ENCODE assay signal across 8 cellular contexts in the genomic region with DNA sequence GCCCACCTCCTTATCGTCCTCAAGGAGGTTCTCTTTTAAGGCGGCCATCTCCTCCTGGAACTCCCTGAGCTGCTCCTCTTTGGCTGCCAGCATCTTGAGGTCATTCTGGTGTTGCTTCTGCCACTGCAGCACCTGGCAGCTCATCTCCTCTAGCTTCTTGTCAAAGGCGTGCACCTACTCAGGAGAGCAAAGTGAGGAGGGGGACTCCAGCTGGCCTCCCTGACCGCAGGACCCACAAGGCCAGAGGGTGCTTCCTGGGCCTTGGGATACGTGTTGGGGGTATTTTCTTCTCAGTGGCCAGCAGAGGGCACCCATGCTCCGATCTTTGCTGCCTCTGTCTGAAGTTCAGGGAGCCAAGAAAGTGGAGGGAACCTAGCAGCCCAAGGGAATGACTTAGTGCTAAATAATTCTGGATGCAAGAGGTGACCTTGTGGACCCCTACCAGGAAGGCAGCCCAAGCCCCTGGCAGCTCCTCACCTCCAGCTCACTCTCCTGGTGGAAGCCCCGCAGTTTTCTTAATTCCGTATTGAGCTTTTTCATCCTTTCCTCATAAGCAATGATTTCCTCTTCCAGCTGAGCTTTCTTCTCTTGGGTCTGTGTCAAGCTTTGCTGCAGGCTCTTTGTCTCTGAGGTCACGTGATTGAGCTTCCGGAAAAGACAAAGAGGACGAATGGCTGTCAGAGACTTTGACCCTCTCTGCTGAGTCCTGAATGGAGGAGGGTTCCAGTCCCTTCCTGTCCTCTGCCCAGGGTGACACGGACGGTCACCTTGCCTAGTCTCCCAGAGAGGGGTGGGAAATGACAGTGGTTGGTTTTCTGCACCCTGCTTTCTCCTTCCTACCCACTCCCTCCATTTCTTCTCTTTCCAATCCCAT. TPM values are rescaled to one million over a fixed set of nuclear protein-coding genes. Genes with fewer than 3 reads are reported as not detected.
DNase-seq lines count a peak whose midpoint lies in the region; ATAC-seq, FAIRE-seq and TF ChIP-seq lines count a peak whose summit lies in the region.

No MANE protein-coding gene starts in this region.

- BruUV-seq in HepG2 (replicated peaks; lab: Mats Ljungman, UMichigan) = no TSS peak

- peak; percentile 90 for TF ChIP-seq CTCF in DND-41 (IDR thresholded peaks at IDR 0.05; ENCODE audit: borderline replicate concordance, extremely low read depth, low read length, poor library complexity, severe bottlenecking)
- peak; percentile 63 for TF ChIP-seq CTCF in colonic mucosa (IDR thresholded peaks at IDR 0.05)
- peak; percentile 95 for TF ChIP-seq CTCF in HepG2 (CRISPR knock-in tag; IDR thresholded peaks at IDR 0.05)

- TF ChIP-seq EP300 in HepG2 (IDR thresholded peaks at IDR 0.05; ENCODE audit: low read depth in 2 of 2, low read length in 2 of 2) (peak in 1 of 2 experiments; percentile 17; a peak in 1 of 4 replicates), HepG2 (CRISPR knock-in tag; IDR thresholded peaks at IDR 0.05; ENCODE audit: borderline replicate concordance) (no peak)

- H3K27me3 Mint-ChIP-seq in activated CD4-positive, alpha-beta T cell treated with anti-CD3 and anti-CD28 coated beads for 36 hours = no peaks in the 10 kb centered on the region

- H3K4me2 ChIP-seq in DND-41 (ENCODE audit: insufficient read depth, low read length) (no peak overlapping the region), HepG2 (ENCODE audit: low read depth, low read length) (peak overlapping the region; percentile 32)

- H3K36me3 ChIP-seq in DND-41 (ENCODE audit: insufficient read depth, low read length) = no peaks in the 10 kb centered on the region; the same call in 1 of the 2 replicates
- no peaks in the 10 kb centered on the region for H3K36me3 ChIP-seq in colonic mucosa
- H3K36me3 ChIP-seq in HepG2 (replicated peaks in 1 of 2; ENCODE audit: control insufficient read depth in 1 of 2, insufficient read depth in 2 of 2, low read length in 2 of 2) = no peaks in the 10 kb centered on the region; a peak in 2 of 5 replicates

- in situ Hi-C loops in HepG2 (cut with HindIII; ENCODE audit: extremely low pct_ligation_motif_present, low pct_unique_long_range_greater_than_20kb) = loop anchor here (5.0 kb wide), 1 partner anchor 342 kb away; no protein-coding TSS in a partner anchor

- H2AFZ ChIP-seq in DND-41 (ENCODE audit: low read depth, low read length) = peak overlapping the region; percentile 70; the same call in 1 of the 2 replicates
- H2AFZ ChIP-seq in HepG2 (ENCODE audit: low read length) = no peak overlapping the region

- no peaks in the 10 kb centered on the region for H3K4me1 ChIP-seq in DND-41 (ENCODE audit: insufficient read depth, low read length)
- H3K4me1 ChIP-seq in colonic mucosa = no peaks in the 10 kb centered on the region
- H3K4me1 ChIP-seq in HepG2 (ENCODE audit: insufficient read depth, low read length) = peaks cover 26% of the 10 kb centered on the region

- H3K4me3 ChIP-seq in DND-41 (ENCODE audit: low read depth in 1 of 2, low read length in 2 of 2) = no peak overlapping the region
- H3K4me3 ChIP-seq in colonic mucosa = no peak overlapping the region
- 0 out of 6 replicates have a peak overlapping the region, but pooled peaks of 1 of the 3 experiments have one; percentile 6 for H3K4me3 ChIP-seq in HepG2 (replicated peaks in 1 of 3; ENCODE audit: insufficient read depth in 1 of 3, low read depth in 2 of 3, low read length in 3 of 3)

- intact Hi-C loops in activated CD4-positive, alpha-beta T cell treated with anti-CD3 and anti-CD28 coated beads for 36 hours (cut with DNase I, micrococcal nuclease) = loop anchor here (1.0 to 10.0 kb wide), 5 partner anchors 120 to 1830 kb away; no protein-coding TSS in a partner anchor
- intact Hi-C loops in colonic mucosa (cut with DNase I) (loop anchor here (5.0 to 10.0 kb wide), 3 partner anchors 120 to 342 kb away; no protein-coding TSS in a partner anchor), HepG2 (cut with micrococcal nuclease; ENCODE audit: unreplicated experiment) (loop anchor here (1.0 kb wide), 3 partner anchors 25 to 342 kb away; no protein-coding TSS in a partner anchor)

- TF ChIP-seq RAD21 in HepG2 (CRISPR knock-in tag; IDR thresholded peaks at IDR 0.05) = peak; percentile 81

- H3K27me3 ChIP-seq in DND-41 (ENCODE audit: insufficient read depth, low read length, poor library complexity) (no peaks in the 10 kb centered on the region), colonic mucosa (no peaks in the 10 kb centered on the region), HepG2 (ENCODE audit: control insufficient read depth in 1 of 2, insufficient read depth in 2 of 2, low read length in 2 of 2) (no peaks in the 10 kb centered on the region)

- no peaks in the 10 kb centered on the region for H3K36me3 Mint-ChIP-seq in activated CD4-positive, alpha-beta T cell treated with anti-CD3 and anti-CD28 coated beads for 36 hours (ENCODE audit: low read depth)

- POLR2A ChIA-PET in activated CD4-positive, alpha-beta T cell treated with anti-CD3 and anti-CD28 coated beads for 36 hours (lab: Charles Lee) = no interaction called here
- POLR2A ChIA-PET in HepG2 (lab: Yijun Ruan, JAX) = no interaction called here

- WGBS in HepG2 (ENCODE audit: low lambda C conversion rate) = 38% methylated on average over 13 of the region's 13 CpGs

- H3K9ac ChIP-seq in DND-41 (ENCODE audit: low read depth, low read length) = no peak overlapping the region
- no peak overlapping the region for H3K9ac ChIP-seq in colonic mucosa (ENCODE audit: low read depth in 2 of 2, low read length in 2 of 2)
- H3K9ac ChIP-seq in HepG2 (ENCODE audit: insufficient read depth, low read depth, low read length) = peak overlapping the region; percentile 4; the same call in 1 of the 2 replicates

- H3K9me3 Mint-ChIP-seq in activated CD4-positive, alpha-beta T cell treated with anti-CD3 and anti-CD28 coated beads for 36 hours (ENCODE audit: low read depth) = no peaks in the 10 kb centered on the region

- H4K20me1 ChIP-seq in DND-41 (ENCODE audit: insufficient read depth, low read length) = no peaks in the 10 kb centered on the region
- no peaks in the 10 kb centered on the region for H4K20me1 ChIP-seq in HepG2 (ENCODE audit: insufficient read depth, low read length)

- DNase-seq in DND-41 = peak; percentile 73
- DNase-seq in NCI-H345 treated with DMSO at 0.1 percent for 48 hours (lab: John Stamatoyannopoulos, UW; ENCODE audit: unreplicated experiment) = peak; percentile 49
- peak; percentile 82 for DNase-seq in activated CD4-positive, alpha-beta T cell treated with anti-CD3 and anti-CD28 coated beads for 36 hours
- peak; percentile 76 for DNase-seq in colonic mucosa
- peak; percentile 67 for DNase-seq in HepG2 (ENCODE audit: low spot score)
- peak; percentile 45 to 53 for DNase-seq in stimulated activated CD4-positive, alpha-beta T cell treated with anti-CD3 and anti-CD28 coated beads, Interleukin-4, amount 100 ng/mL, for 48 hours (ENCODE audit: low read depth in 2 of 2)

- ATAC-seq in DND-41 (ENCODE audit: insufficient read depth, low read depth) (peak; percentile 91), HG02763 (IDR thresholded peaks at IDR 0.05; ENCODE audit: unreplicated experiment) (peak; percentile 61), HepG2 (peak; percentile 90), HG03095 (IDR thresholded peaks at IDR 0.05; ENCODE audit: unreplicated experiment) (no peak)
- ATAC-seq in activated CD4-positive, alpha-beta T cell treated with anti-CD3 and anti-CD28 coated beads for 36 hours = peak; percentile 77

- H3K4me3 Mint-ChIP-seq in activated CD4-positive, alpha-beta T cell treated with anti-CD3 and anti-CD28 coated beads for 36 hours = no peak overlapping the region

- no peak overlapping the region for H3K27ac Mint-ChIP-seq in activated CD4-positive, alpha-beta T cell treated with anti-CD3 and anti-CD28 coated beads for 36 hours

- no peaks in the 10 kb centered on the region for H3K9me3 ChIP-seq in DND-41 (ENCODE audit: insufficient read depth, low read length, severe bottlenecking)
- H3K9me3 ChIP-seq in colonic mucosa = no peaks in the 10 kb centered on the region
- H3K9me3 ChIP-seq in HepG2 (ENCODE audit: low read length) = no peaks in the 10 kb centered on the region

- no peak overlapping the region for H3K27ac ChIP-seq in DND-41 (ENCODE audit: low read length)
- no peak overlapping the region for H3K27ac ChIP-seq in colonic mucosa
- peak overlapping the region; percentile 53 for H3K27ac ChIP-seq in HepG2 (ENCODE audit: extremely low read length, insufficient read depth, low read length)

- FAIRE-seq in HepG2 (lab: Jason Lieb, UNC) = peak; percentile 88

- H3K79me2 ChIP-seq in DND-41 (ENCODE audit: insufficient read depth, low read length) (no peaks in the 10 kb centered on the region), HepG2 (ENCODE audit: insufficient read depth, low read length) (no peaks in the 10 kb centered on the region)

- CTCF ChIA-PET in activated CD4-positive, alpha-beta T cell treated with anti-CD3 and anti-CD28 coated beads for 36 hours (lab: Charles Lee) = interaction anchor here (0.6 to 1.8 kb wide), 22 partner anchors 8 to 1044 kb away, joined by 3 to 11 read pairs (median 3); a partner anchor contains a TSS
- CTCF ChIA-PET in HepG2 (lab: Yijun Ruan, JAX; ENCODE audit: low intra/inter-chr PET ratio, low total read pairs) = interaction anchor here (2.3 kb wide), 1 partner anchor 25 kb away, joined by 27 read pairs; no protein-coding TSS in a partner anchor

- H3K4me1 Mint-ChIP-seq in activated CD4-positive, alpha-beta T cell treated with anti-CD3 and anti-CD28 coated beads for 36 hours = peaks cover 3% of the 10 kb centered on the region

- TF ChIP-seq POLR2A in HepG2 (IDR thresholded peaks at IDR 0.05; ENCODE audit: insufficient read depth in 1 of 2, low read depth in 2 of 2, low read length in 2 of 2) = no peak

RNA-seq across cellular contexts. Expression of a gene that starts 31.4 kb away (rescaled TPM):
- total RNA-seq in activated CD4-positive, alpha-beta T cell treated with anti-CD3 and anti-CD28 coated beads for 36 hours = 10 to 100 TPM; 55.9 to 79.0 TPM
- total RNA-seq in colonic mucosa (10 to 100 TPM; 41.7 to 79.3 TPM), HepG2 (2016; rRNA removed; fragmentation: Illumina TruSeq; extraction: Trizol) (58.9 and 85.9 TPM in 2 replicates)
- total RNA-seq in HepG2 (2016; cell fraction: cytosol; rRNA removed; fragmentation: Illumina TruSeq; extraction: Trizol; ENCODE audit: low read depth) = 14.5 and 15.5 TPM in 2 replicates
- 48.6 and 86.7 TPM in 2 replicates for total RNA-seq in HepG2 (2016; cell fraction: insoluble cytoplasmic fraction; rRNA removed; fragmentation: Illumina TruSeq; extraction: Trizol)
- total RNA-seq in HepG2 (2016; cell fraction: membrane; rRNA removed; fragmentation: Illumina TruSeq; extraction: Trizol) = 21.7 and 23.0 TPM in 2 replicates
- total RNA-seq in HepG2 (2016; cell fraction: nucleus; rRNA removed; fragmentation: Illumina TruSeq; extraction: Trizol) = 82.9 and 85.2 TPM in 2 replicates
- 54.4 and 57.8 TPM in 2 replicates for polyA plus RNA-seq in HepG2 (2011; rRNA removed)
- polyA plus RNA-seq in HepG2 (2011; cell fraction: cytosol; rRNA removed) = 33.6 and 46.3 TPM in 2 replicates
- 245 and 273 TPM in 2 replicates for polyA plus RNA-seq in HepG2 (2011; cell fraction: nucleus; rRNA removed)
- polyA plus RNA-seq in HepG2 (2012) = 54.2 and 64.4 TPM in 2 replicates
- 4.0 and 4.3 TPM in 2 replicates for polyA plus RNA-seq in HepG2 (2016; cell fraction: cytosol; fragmentation: Illumina TruSeq; extraction: Trizol; ENCODE audit: low read depth)
- 40.9 and 48.3 TPM in 2 replicates for polyA plus RNA-seq in HepG2 (2016; cell fraction: insoluble cytoplasmic fraction; fragmentation: Illumina TruSeq; extraction: Trizol; ENCODE audit: low read depth)
- 7.3 and 10.2 TPM in 2 replicates for polyA plus RNA-seq in HepG2 (2016; cell fraction: membrane; fragmentation: Illumina TruSeq; extraction: Trizol; ENCODE audit: low read depth)
- 193 and 204 TPM in 2 replicates for polyA plus RNA-seq in HepG2 (2016; cell fraction: nucleus; fragmentation: Illumina TruSeq; extraction: Trizol; ENCODE audit: insufficient read depth, low read depth)
- polyA minus RNA-seq in HepG2 (2011; rRNA and poly(A)+ RNA removed; ENCODE audit: low replicate concordance) = 86.4 and 115 TPM in 2 replicates
- 47.6 and 64.3 TPM in 2 replicates for polyA minus RNA-seq in HepG2 (2011; cell fraction: cytosol; rRNA and poly(A)+ RNA removed)
- 89.3 and 93.6 TPM in 2 replicates for polyA minus RNA-seq in HepG2 (2011; cell fraction: nucleus; rRNA and poly(A)+ RNA removed)

RNA-seq across cellular contexts. Expression of a gene that starts 31.6 kb away (rescaled TPM):
- 10 to 100 TPM; 17.6 to 24.6 TPM for total RNA-seq in activated CD4-positive, alpha-beta T cell treated with anti-CD3 and anti-CD28 coated beads for 36 hours
- 10 to 100 TPM; 10.1 to 13.7 TPM for total RNA-seq in colonic mucosa
- total RNA-seq in HepG2 (2016; rRNA removed; fragmentation: Illumina TruSeq; extraction: Trizol) = 18.3 and 24.4 TPM in 2 replicates
- total RNA-seq in HepG2 (2016; cell fraction: cytosol; rRNA removed; fragmentation: Illumina TruSeq; extraction: Trizol; ENCODE audit: low read depth) = 9.5 and 11.8 TPM in 2 replicates
- total RNA-seq in HepG2 (2016; cell fraction: insoluble cytoplasmic fraction; rRNA removed; fragmentation: Illumina TruSeq; extraction: Trizol) = 18.8 and 30.9 TPM in 2 replicates
- 8.7 and 9.5 TPM in 2 replicates for total RNA-seq in HepG2 (2016; cell fraction: membrane; rRNA removed; fragmentation: Illumina TruSeq; extraction: Trizol)
- 9.0 and 14.7 TPM in 2 replicates for total RNA-seq in HepG2 (2016; cell fraction: nucleus; rRNA removed; fragmentation: Illumina TruSeq; extraction: Trizol)
- polyA plus RNA-seq in HepG2 (2011; rRNA removed) = 14.5 and 17.4 TPM in 2 replicates
- 11.2 and 14.4 TPM in 2 replicates for polyA plus RNA-seq in HepG2 (2011; cell fraction: cytosol; rRNA removed)
- 7.1 and 10.1 TPM in 2 replicates for polyA plus RNA-seq in HepG2 (2011; cell fraction: nucleus; rRNA removed)
- 11.4 and 16.0 TPM in 2 replicates for polyA plus RNA-seq in HepG2 (2012)
- 3.8 and 4.9 TPM in 2 replicates for polyA plus RNA-seq in HepG2 (2016; cell fraction: cytosol; fragmentation: Illumina TruSeq; extraction: Trizol; ENCODE audit: low read depth)
- polyA plus RNA-seq in HepG2 (2016; cell fraction: insoluble cytoplasmic fraction; fragmentation: Illumina TruSeq; extraction: Trizol; ENCODE audit: low read depth) = 23.9 and 29.5 TPM in 2 replicates
- polyA plus RNA-seq in HepG2 (2016; cell fraction: membrane; fragmentation: Illumina TruSeq; extraction: Trizol; ENCODE audit: low read depth) = 7.5 TPM in 2 replicates
- polyA plus RNA-seq in HepG2 (2016; cell fraction: nucleus; fragmentation: Illumina TruSeq; extraction: Trizol; ENCODE audit: insufficient read depth, low read depth) = 18.3 and 20.5 TPM in 2 replicates
- 4.6 and 8.0 TPM in 2 replicates for polyA minus RNA-seq in HepG2 (2011; rRNA and poly(A)+ RNA removed; ENCODE audit: low replicate concordance)
- polyA minus RNA-seq in HepG2 (2011; cell fraction: cytosol; rRNA and poly(A)+ RNA removed) = 5.5 and 5.8 TPM in 2 replicates
- 8.6 and 11.6 TPM in 2 replicates for polyA minus RNA-seq in HepG2 (2011; cell fraction: nucleus; rRNA and poly(A)+ RNA removed)

RNA-seq across cellular contexts. Expression of a gene that starts 47.0 kb away (rescaled TPM):
- total RNA-seq in activated CD4-positive, alpha-beta T cell treated with anti-CD3 and anti-CD28 coated beads for 36 hours = under 1 TPM; 0.64 to 0.88 TPM
- 1 to 10 TPM; 3.7 to 4.9 TPM for total RNA-seq in colonic mucosa
- 2.4 and 3.8 TPM in 2 replicates for total RNA-seq in HepG2 (2016; rRNA removed; fragmentation: Illumina TruSeq; extraction: Trizol)
- total RNA-seq in HepG2 (2016; cell fraction: cytosol; rRNA removed; fragmentation: Illumina TruSeq; extraction: Trizol; ENCODE audit: low read depth) = 7.6 and 9.2 TPM in 2 replicates
- 1.8 and 2.7 TPM in 2 replicates for total RNA-seq in HepG2 (2016; cell fraction: insoluble cytoplasmic fraction; rRNA removed; fragmentation: Illumina TruSeq; extraction: Trizol)
- 4.4 and 4.7 TPM in 2 replicates for total RNA-seq in HepG2 (2016; cell fraction: membrane; rRNA removed; fragmentation: Illumina TruSeq; extraction: Trizol)
- 6.5 and 8.7 TPM in 2 replicates for total RNA-seq in HepG2 (2016; cell fraction: nucleus; rRNA removed; fragmentation: Illumina TruSeq; extraction: Trizol)
- 1.9 and 3.3 TPM in 2 replicates for polyA plus RNA-seq in HepG2 (2011; rRNA removed)
- 0.44 and 0.67 TPM in 2 replicates for polyA plus RNA-seq in HepG2 (2011; cell fraction: cytosol; rRNA removed)
- 9.4 and 12.6 TPM in 2 replicates for polyA plus RNA-seq in HepG2 (2011; cell fraction: nucleus; rRNA removed)
- 5.1 and 6.5 TPM in 2 replicates for polyA plus RNA-seq in HepG2 (2012)
- polyA plus RNA-seq in HepG2 (2016; cell fraction: cytosol; fragmentation: Illumina TruSeq; extraction: Trizol; ENCODE audit: low read depth) = 0.15 and 0.28 TPM in 2 replicates
- polyA plus RNA-seq in HepG2 (2016; cell fraction: insoluble cytoplasmic fraction; fragmentation: Illumina TruSeq; extraction: Trizol; ENCODE audit: low read depth) = 1.2 and 1.4 TPM in 2 replicates
- 0.42 and 0.77 TPM in 2 replicates for polyA plus RNA-seq in HepG2 (2016; cell fraction: membrane; fragmentation: Illumina TruSeq; extraction: Trizol; ENCODE audit: low read depth)
- polyA plus RNA-seq in HepG2 (2016; cell fraction: nucleus; fragmentation: Illumina TruSeq; extraction: Trizol; ENCODE audit: insufficient read depth, low read depth) = 13.9 and 15.2 TPM in 2 replicates
- 3.4 and 3.8 TPM in 2 replicates for polyA minus RNA-seq in HepG2 (2011; rRNA and poly(A)+ RNA removed; ENCODE audit: low replicate concordance)
- 1.4 and 1.7 TPM in 2 replicates for polyA minus RNA-seq in HepG2 (2011; cell fraction: cytosol; rRNA and poly(A)+ RNA removed)
- 19.1 and 20.5 TPM in 2 replicates for polyA minus RNA-seq in HepG2 (2011; cell fraction: nucleus; rRNA and poly(A)+ RNA removed)
